Comparison of ENCODE assay signal across 9 cellular contexts in genomic region chr9:81737871-81738507, GRCh38. TPM values are rescaled to one million over a fixed set of nuclear protein-coding genes. Genes with fewer than 3 reads are reported as not detected.
A peak's percentile ranks its signal among the peaks of the same experiment; 100 is the strongest.
DNase-seq lines count a peak whose midpoint lies in the region; ATAC-seq and TF ChIP-seq lines count a peak whose summit lies in the region.
"Had no signal": no experiment of that assay in that cellular context is flagged by ENCODE, and none has a peak within 500 bp of the region (broad histone marks: within the 10 kb centered on the region; RNA-seq: fewer than 3 reads in every experiment).

No MANE protein-coding gene starts in this region.

- peaks cover 11% of the 10 kb centered on the region for H3K4me1 Mint-ChIP-seq in chondrocyte (ENCODE audit: low read depth)
- H3K4me1 Mint-ChIP-seq: central memory CD8-positive, alpha-beta T cell had no signal

- peaks cover 2% of the 10 kb centered on the region for H3K36me3 Mint-ChIP-seq in chondrocyte (ENCODE audit: low read depth)

- DNase-seq in GM03348 (ENCODE audit: low spot score) (peak; percentile 75), HT-29 (ENCODE audit: low spot score) (peak; percentile 77), chondrocyte (ENCODE audit: low spot score) (no peak), omental fat pad (ENCODE audit: low spot score) (no peak), OCI-M2 (lab: John Stamatoyannopoulos, UW; ENCODE audit: unreplicated experiment) (no peak), DMS79 treated with DMSO at 0.1 percent for 48 hours (lab: John Stamatoyannopoulos, UW) (no peak), Ammon's horn (ENCODE audit: low spot score) (no peak), NCI-H2227 treated with DMSO at 0.1 percent for 48 hours (lab: John Stamatoyannopoulos, UW) (no peak)

- H3K9me3 Mint-ChIP-seq in chondrocyte (ENCODE audit: low read depth), result peaks cover 9% of the 10 kb centered on the region

- TF ChIP-seq CTCF in chondrocyte (IDR thresholded peaks at IDR 0.05), result no peak
- TF ChIP-seq CTCF in omental fat pad (IDR thresholded peaks at IDR 0.05), result no peak

- peak; percentile 73 for ATAC-seq in omental fat pad (ENCODE audit: low FRiP score)

- no peak overlapping the region for H3K4me3 Mint-ChIP-seq in chondrocyte (ENCODE audit: unreplicated experiment)
- H3K4me3 Mint-ChIP-seq: central memory CD8-positive, alpha-beta T cell had no signal

- peaks cover 2% of the 10 kb centered on the region for H3K27me3 Mint-ChIP-seq in chondrocyte (ENCODE audit: low read depth)
- H3K27me3 Mint-ChIP-seq: central memory CD8-positive, alpha-beta T cell had no signal

- H3K27ac Mint-ChIP-seq in chondrocyte (ENCODE audit: unreplicated experiment), result peak overlapping the region; percentile 75

RNA-seq across cellular contexts. Expression of gene TLE1, which starts 48.6 kb away (rescaled TPM):
- total RNA-seq in HT-29 (2014; rRNA removed; shearing (Covaris generic)), result 79.0 and 82.1 TPM in 2 replicates
- 12.2 to 17.1 TPM (median 12.6 TPM) in 3 replicates for total RNA-seq in chondrocyte
- 100 to 1,000 TPM in 1 of 4 donors, 10 to 100 TPM in 3; 75.3 to 136 (median 80.1) TPM for total RNA-seq in omental fat pad

Comparison
In these comparisons a context has a peak if more than half of its experiments do, and no peak if none do; other contexts are left out.
1. DNase-seq: peak in GM03348 (single experiment) and HT-29 (single experiment); none in chondrocyte (single experiment), omental fat pad (single experiment), OCI-M2 (single experiment), DMS79 treated with DMSO at 0.1 percent for 48 hours (single experiment), Ammon's horn (single experiment) and NCI-H2227 treated with DMSO at 0.1 percent for 48 hours (single experiment).